ENCODE assay signal across 2 cellular contexts in the genomic region with DNA sequence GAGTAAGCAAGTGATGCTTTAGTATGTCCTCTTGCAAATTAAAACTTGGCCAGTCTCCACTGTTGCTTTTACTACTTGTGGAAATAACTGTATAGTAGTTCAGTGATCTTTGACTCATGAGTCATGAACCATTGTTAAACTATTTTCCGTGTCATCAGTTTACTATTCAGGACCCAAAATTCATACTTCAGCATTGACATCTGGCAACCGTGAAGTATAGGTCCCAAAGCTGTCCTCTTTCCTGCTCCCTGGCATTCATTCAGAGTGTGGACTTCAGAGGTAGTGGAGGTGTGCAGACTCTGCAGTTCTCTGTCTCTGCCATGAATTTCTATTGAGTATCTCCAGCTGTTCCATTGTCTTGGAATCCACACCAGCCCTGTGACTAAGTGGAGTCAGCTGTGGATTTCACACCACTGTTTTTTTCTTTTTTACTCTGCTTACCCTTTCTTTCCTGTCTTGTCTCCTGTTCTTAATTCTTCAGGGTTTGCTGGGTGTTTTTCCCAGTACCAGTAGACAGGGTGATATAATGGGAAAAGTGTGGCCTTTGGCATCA.
TF ChIP-seq lines count a peak whose summit lies in the region.

No MANE protein-coding gene starts in this region.

TF ChIP-seq in GM23338, 12 proteins besides CTCF, POLR2A, EP300 and RAD21 (continued from another document):
- TF ChIP-seq, protein P1, sequence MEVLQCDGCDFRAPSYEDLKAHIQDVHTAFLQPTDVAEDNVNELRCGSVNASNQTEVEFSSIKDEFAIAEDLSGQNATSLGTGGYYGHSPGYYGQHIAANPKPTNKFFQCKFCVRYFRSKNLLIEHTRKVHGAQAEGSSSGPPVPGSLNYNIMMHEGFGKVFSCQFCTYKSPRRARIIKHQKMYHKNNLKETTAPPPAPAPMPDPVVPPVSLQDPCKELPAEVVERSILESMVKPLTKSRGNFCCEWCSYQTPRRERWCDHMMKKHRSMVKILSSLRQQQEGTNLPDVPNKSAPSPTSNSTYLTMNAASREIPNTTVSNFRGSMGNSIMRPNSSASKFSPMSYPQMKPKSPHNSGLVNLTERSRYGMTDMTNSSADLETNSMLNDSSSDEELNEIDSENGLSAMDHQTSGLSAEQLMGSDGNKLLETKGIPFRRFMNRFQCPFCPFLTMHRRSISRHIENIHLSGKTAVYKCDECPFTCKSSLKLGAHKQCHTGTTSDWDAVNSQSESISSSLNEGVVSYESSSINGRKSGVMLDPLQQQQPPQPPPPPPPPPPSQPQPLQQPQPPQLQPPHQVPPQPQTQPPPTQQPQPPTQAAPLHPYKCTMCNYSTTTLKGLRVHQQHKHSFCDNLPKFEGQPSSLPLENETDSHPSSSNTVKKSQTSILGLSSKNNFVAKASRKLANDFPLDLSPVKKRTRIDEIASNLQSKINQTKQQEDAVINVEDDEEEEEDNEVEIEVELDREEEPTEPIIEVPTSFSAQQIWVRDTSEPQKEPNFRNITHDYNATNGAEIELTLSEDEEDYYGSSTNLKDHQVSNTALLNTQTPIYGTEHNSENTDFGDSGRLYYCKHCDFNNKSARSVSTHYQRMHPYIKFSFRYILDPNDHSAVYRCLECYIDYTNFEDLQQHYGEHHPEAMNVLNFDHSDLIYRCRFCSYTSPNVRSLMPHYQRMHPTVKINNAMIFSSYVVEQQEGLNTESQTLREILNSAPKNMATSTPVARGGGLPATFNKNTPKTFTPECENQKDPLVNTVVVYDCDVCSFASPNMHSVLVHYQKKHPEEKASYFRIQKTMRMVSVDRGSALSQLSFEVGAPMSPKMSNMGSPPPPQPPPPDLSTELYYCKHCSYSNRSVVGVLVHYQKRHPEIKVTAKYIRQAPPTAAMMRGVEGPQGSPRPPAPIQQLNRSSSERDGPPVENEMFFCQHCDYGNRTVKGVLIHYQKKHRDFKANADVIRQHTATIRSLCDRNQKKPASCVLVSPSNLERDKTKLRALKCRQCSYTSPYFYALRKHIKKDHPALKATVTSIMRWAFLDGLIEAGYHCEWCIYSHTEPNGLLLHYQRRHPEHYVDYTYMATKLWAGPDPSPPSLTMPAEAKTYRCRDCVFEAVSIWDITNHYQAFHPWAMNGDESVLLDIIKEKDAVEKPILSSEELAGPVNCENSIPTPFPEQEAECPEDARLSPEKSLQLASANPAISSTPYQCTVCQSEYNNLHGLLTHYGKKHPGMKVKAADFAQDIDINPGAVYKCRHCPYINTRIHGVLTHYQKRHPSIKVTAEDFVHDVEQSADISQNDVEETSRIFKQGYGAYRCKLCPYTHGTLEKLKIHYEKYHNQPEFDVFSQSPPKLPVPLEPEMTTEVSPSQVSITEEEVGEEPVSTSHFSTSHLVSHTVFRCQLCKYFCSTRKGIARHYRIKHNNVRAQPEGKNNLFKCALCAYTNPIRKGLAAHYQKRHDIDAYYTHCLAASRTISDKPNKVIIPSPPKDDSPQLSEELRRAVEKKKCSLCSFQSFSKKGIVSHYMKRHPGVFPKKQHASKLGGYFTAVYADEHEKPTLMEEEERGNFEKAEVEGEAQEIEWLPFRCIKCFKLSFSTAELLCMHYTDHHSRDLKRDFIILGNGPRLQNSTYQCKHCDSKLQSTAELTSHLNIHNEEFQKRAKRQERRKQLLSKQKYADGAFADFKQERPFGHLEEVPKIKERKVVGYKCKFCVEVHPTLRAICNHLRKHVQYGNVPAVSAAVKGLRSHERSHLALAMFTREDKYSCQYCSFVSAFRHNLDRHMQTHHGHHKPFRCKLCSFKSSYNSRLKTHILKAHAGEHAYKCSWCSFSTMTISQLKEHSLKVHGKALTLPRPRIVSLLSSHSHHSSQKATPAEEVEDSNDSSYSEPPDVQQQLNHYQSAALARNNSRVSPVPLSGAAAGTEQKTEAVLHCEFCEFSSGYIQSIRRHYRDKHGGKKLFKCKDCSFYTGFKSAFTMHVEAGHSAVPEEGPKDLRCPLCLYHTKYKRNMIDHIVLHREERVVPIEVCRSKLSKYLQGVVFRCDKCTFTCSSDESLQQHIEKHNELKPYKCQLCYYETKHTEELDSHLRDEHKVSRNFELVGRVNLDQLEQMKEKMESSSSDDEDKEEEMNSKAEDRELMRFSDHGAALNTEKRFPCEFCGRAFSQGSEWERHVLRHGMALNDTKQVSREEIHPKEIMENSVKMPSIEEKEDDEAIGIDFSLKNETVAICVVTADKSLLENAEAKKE (CRISPR knock-in tag; IDR thresholded peaks at IDR 0.05), result no peak
- no peak for TF ChIP-seq POLR2AphosphoS5 (IDR thresholded peaks at IDR 0.05; ENCODE audit: low read depth)
- no peak for TF ChIP-seq ETS1 (IDR thresholded peaks at IDR 0.05)
- TF ChIP-seq EZH2phosphoT487 (IDR thresholded peaks at IDR 0.05; ENCODE audit: unreplicated experiment), result no peak
- TF ChIP-seq NANOG (IDR thresholded peaks at IDR 0.05; ENCODE audit: borderline replicate concordance), result no peak
- TF ChIP-seq ZNF114 (CRISPR knock-in tag; IDR thresholded peaks at IDR 0.05), result no peak
- TF ChIP-seq JUNB (IDR thresholded peaks at IDR 0.05; ENCODE audit: unreplicated experiment), result no peak
- no peak for TF ChIP-seq STAT1 (IDR thresholded peaks at IDR 0.05; ENCODE audit: unreplicated experiment)
- TF ChIP-seq ZNF331 (CRISPR knock-in tag; IDR thresholded peaks at IDR 0.05; ENCODE audit: low read depth), result no peak
TF ChIP-seq in GM23338: peak in this region for 0.

TF ChIP-seq in SK-N-SH treated with all-trans-retinoic acid at 6 μM for 48 hours, 23 proteins besides CTCF, POLR2A, EP300 and RAD21 (continued from another document):
- TF ChIP-seq, protein P2, sequence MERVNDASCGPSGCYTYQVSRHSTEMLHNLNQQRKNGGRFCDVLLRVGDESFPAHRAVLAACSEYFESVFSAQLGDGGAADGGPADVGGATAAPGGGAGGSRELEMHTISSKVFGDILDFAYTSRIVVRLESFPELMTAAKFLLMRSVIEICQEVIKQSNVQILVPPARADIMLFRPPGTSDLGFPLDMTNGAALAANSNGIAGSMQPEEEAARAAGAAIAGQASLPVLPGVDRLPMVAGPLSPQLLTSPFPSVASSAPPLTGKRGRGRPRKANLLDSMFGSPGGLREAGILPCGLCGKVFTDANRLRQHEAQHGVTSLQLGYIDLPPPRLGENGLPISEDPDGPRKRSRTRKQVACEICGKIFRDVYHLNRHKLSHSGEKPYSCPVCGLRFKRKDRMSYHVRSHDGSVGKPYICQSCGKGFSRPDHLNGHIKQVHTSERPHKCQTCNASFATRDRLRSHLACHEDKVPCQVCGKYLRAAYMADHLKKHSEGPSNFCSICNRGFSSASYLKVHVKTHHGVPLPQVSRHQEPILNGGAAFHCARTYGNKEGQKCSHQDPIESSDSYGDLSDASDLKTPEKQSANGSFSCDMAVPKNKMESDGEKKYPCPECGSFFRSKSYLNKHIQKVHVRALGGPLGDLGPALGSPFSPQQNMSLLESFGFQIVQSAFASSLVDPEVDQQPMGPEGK (CRISPR knock-in tag; IDR thresholded peaks at IDR 0.05; ENCODE audit: borderline replicate concordance), result no peak
- TF ChIP-seq ZNF8 (CRISPR knock-in tag; IDR thresholded peaks at IDR 0.05) (no peak), ESRRG (CRISPR knock-in tag; IDR thresholded peaks at IDR 0.05) (no peak), OSR1 (CRISPR knock-in tag; IDR thresholded peaks at IDR 0.05) (no peak)
TF ChIP-seq in SK-N-SH treated with all-trans-retinoic acid at 6 μM for 48 hours: peak in this region for 0.
